19 cellular contexts compared by ENCODE assay signal in genomic region chr12:12903642-12904609, GRCh38. TPM values are rescaled to one million over a fixed set of nuclear protein-coding genes. Genes with fewer than 3 reads are reported as not detected.
DNase-seq lines count a peak whose midpoint lies in the region; ATAC-seq, FAIRE-seq and TF ChIP-seq lines count a peak whose summit lies in the region.
"Had no signal": no experiment of that assay in that cellular context is flagged by ENCODE, and none has a peak within 500 bp of the region (broad histone marks: within the 10 kb centered on the region; RNA-seq: fewer than 3 reads in every experiment).

No MANE protein-coding gene starts in this region.

- H3K4me3 ChIP-seq in A549: no peak overlapping the region
- no peak overlapping the region for H3K4me3 ChIP-seq in NB4 (ENCODE audit: low read depth, low read length)
- no peak overlapping the region for H3K4me3 ChIP-seq in H1 (ENCODE audit: extremely low read depth in 1 of 4, insufficient read depth in 2 of 4, low read depth in 3 of 4, low read length in 4 of 4)
- H3K4me3 ChIP-seq in mucosa of stomach (ENCODE audit: low read length): no peak overlapping the region
- H3K4me3 ChIP-seq: prostate gland had no signal

- H3K9me3 ChIP-seq in A549 (no peaks in the 10 kb centered on the region), H1 (ENCODE audit: insufficient read depth in 2 of 2, low read depth in 1 of 2, low read length in 1 of 2) (no peaks in the 10 kb centered on the region), mucosa of stomach (ENCODE audit: control insufficient read depth, low read length) (no peaks in the 10 kb centered on the region)
- H3K9me3 ChIP-seq: prostate gland had no signal

- TF ChIP-seq POLR2A in A549 (IDR thresholded peaks at IDR 0.05; ENCODE audit: low read length) (no peak), NB4 (IDR thresholded peaks at IDR 0.05; ENCODE audit: extremely low read depth, insufficient read length) (no peak), H1 (IDR thresholded peaks at IDR 0.05; ENCODE audit: control extremely low read depth in 1 of 2, low read depth in 2 of 2, low read length in 2 of 2) (no peak)

- 71% methylated on average over 14 of the region's 14 CpGs for WGBS in A549 (ENCODE audit: missing lambda C conversion rate)
- 85% methylated on average over 14 of the region's 14 CpGs; no CpG with 5 or more reads in 1 of the 2 experiments for WGBS in H1 (ENCODE audit: extremely low coverage in 1 of 2, insufficient coverage in 1 of 2, insufficient read length in 1 of 2, insufficient replicate concordance in 2 of 2, low coverage in 1 of 2, low lambda C conversion rate in 2 of 2, missing lambda C conversion rate in 1 of 2), 2 experiments

- TF ChIP-seq CTCF in A549 (IDR thresholded peaks at IDR 0.05) (no peak), NB4 (IDR thresholded peaks at IDR 0.05; ENCODE audit: low read depth, low read length) (no peak), H1 (IDR thresholded peaks at IDR 0.05; ENCODE audit: control extremely low read depth in 1 of 3, insufficient read depth in 1 of 3, low read depth in 1 of 3, low read length in 3 of 3) (no peak), GM20000 (IDR thresholded peaks at IDR 0.05; ENCODE audit: extremely low read depth, missing control alignments) (no peak)

- H3K23ac ChIP-seq in H1 (ENCODE audit: insufficient read length): no peak overlapping the region

- no peaks in the 10 kb centered on the region; the same call in 1 of the 2 replicates for H3K79me1 ChIP-seq in H1 (ENCODE audit: low read depth, low read length)

- no peak overlapping the region for H2AK5ac ChIP-seq in H1 (ENCODE audit: low read depth, low read length)

- H4K5ac ChIP-seq in H1 (ENCODE audit: insufficient read length, low read depth, low read length): no peak overlapping the region

- H4K8ac ChIP-seq in H1 (ENCODE audit: extremely low read depth, insufficient read depth, low read length): no peak overlapping the region

- no peak overlapping the region for H3K18ac ChIP-seq in H1 (ENCODE audit: extremely low read depth, low read length)

- no peak for DNase-seq in A549 (ENCODE audit: low read depth in 1 of 2, low spot score in 1 of 2)
- DNase-seq in NB4 (ENCODE audit: low read depth): peak; percentile 34
- DNase-seq in H1 (ENCODE audit: low read depth in 1 of 2, low spot score in 2 of 2): no peak
- DNase-seq in NCI-H2107 treated with DMSO at 0.1 percent for 48 hours (lab: John Stamatoyannopoulos, UW; ENCODE audit: unreplicated experiment): no peak
- DNase-seq in GM20000 (ENCODE audit: low spot score): no peak
- no peak for DNase-seq in activated CD4-positive, alpha-beta T cell treated with anti-CD3 and anti-CD28 coated beads for 48 hours
- no peak for DNase-seq in HTR-8/SVneo (ENCODE audit: insufficient read length, low spot score)
- DNase-seq: ACHN; activated CD4-positive, alpha-beta T cell treated with anti-CD3 and anti-CD28 coated beads, Interleukin-2, amount 10 ng/mL, durations not matched to agents 24 days and 14 days; activated T-cell treated with anti-CD3 and anti-CD28 coated beads, Interleukin-2, amount 50 U/mL, for 1 hour; GF-D8; HFFc6; NCI-H2081; stimulated activated CD4-positive, alpha-beta T cell treated with anti-CD3 and anti-CD28 coated beads, Interleukin-15, amount 100 ng/mL, for 24 hours; substantia nigra had no signal

- H3K4ac ChIP-seq in H1 (replicated peaks; ENCODE audit: insufficient read length, low read depth, low read length): no peak overlapping the region

- H3K14ac ChIP-seq in H1 (ENCODE audit: insufficient read length): no peak overlapping the region

- POLR2A ChIA-PET in A549 (lab: Yijun Ruan, JAX) (no interaction called here), H1 (lab: Charles Lee; ENCODE audit: partially characterized antibody) (no interaction called here)

- no peaks in the 10 kb centered on the region for H3K23me2 ChIP-seq in H1 (ENCODE audit: low read depth, low read length)

- H3K4me2 ChIP-seq in A549 (peak overlapping the region; percentile 37), H1 (ENCODE audit: insufficient read depth in 1 of 2, low read depth in 2 of 2, low read length in 2 of 2) (no peak overlapping the region)

- 0 out of 2 replicates have a peak overlapping the region, but pooled peaks have one; percentile 8 for H2AFZ ChIP-seq in H1 (ENCODE audit: low read length)

- H3K4me1 ChIP-seq in A549 (peaks cover 84% of the 10 kb centered on the region), H1 (replicated peaks in 1 of 4; ENCODE audit: control insufficient read depth in 3 of 4, insufficient read depth in 4 of 4, low read length in 3 of 4) (no peaks in the 10 kb centered on the region), mucosa of stomach (ENCODE audit: control insufficient read depth, insufficient read depth, low read length) (peaks cover 28% of the 10 kb centered on the region)

- FAIRE-seq in A549 (lab: Jason Lieb, UNC): no peak
- FAIRE-seq in H1 (lab: Jason Lieb, UNC): no peak
- no peak for FAIRE-seq in HTR-8/SVneo (lab: Jason Lieb, UNC)
- FAIRE-seq: D721Med had no signal

- H2BK15ac ChIP-seq in H1 (ENCODE audit: low read length): 0 out of 2 replicates have a peak overlapping the region, but pooled peaks have one; percentile 13

- H3K79me2 ChIP-seq in H1 (ENCODE audit: control insufficient read depth in 1 of 2, insufficient read depth in 2 of 2, low read length in 2 of 2): no peaks in the 10 kb centered on the region

- H3K27me3 ChIP-seq in H1 (replicated peaks in 1 of 4; ENCODE audit: control insufficient read depth in 3 of 4, extremely low read depth in 1 of 4, insufficient read depth in 3 of 4, low read length in 3 of 4) (no peaks in the 10 kb centered on the region; a peak in 1 of 7 replicates), mucosa of stomach (ENCODE audit: control insufficient read depth, insufficient read depth, low read length) (no peaks in the 10 kb centered on the region)

- TF ChIP-seq EP300 in A549 (IDR thresholded peaks at IDR 0.05): no peak
- TF ChIP-seq EP300 in H1 (IDR thresholded peaks at IDR 0.05; ENCODE audit: borderline replicate concordance in 1 of 2, low read depth in 2 of 2, low read length in 2 of 2): no peak

- H2BK120ac ChIP-seq in H1 (replicated peaks; ENCODE audit: low read depth, low read length): no peak overlapping the region

- H2BK12ac ChIP-seq in H1 (ENCODE audit: low read depth, low read length): no peak overlapping the region

- H3K9ac ChIP-seq in H1 (replicated peaks in 1 of 4; ENCODE audit: extremely low read depth in 1 of 4, low read depth in 3 of 4, low read length in 3 of 4): no peak overlapping the region
- peak overlapping the region; percentile 2 for H3K9ac ChIP-seq in mucosa of stomach (ENCODE audit: low read length)

- H3K27ac ChIP-seq in A549 (peak overlapping the region; percentile 31 to 85; a peak in 5 of 6 replicates), H1 (ENCODE audit: low read depth, low read length) (no peak overlapping the region)
- H3K27ac ChIP-seq: prostate gland had no signal

- ATAC-seq in A549: no peak

- H4K20me1 ChIP-seq in H1 (replicated peaks in 1 of 2; ENCODE audit: control insufficient read depth in 1 of 2, insufficient read depth in 2 of 2, low read length in 2 of 2): no peaks in the 10 kb centered on the region

- H3K36me3 ChIP-seq in H1 (ENCODE audit: control insufficient read depth in 2 of 4, insufficient read depth in 4 of 4, low read length in 3 of 4) (no peaks in the 10 kb centered on the region; a peak in 1 of 8 replicates), mucosa of stomach (ENCODE audit: control insufficient read depth, insufficient read depth, low read length) (no peaks in the 10 kb centered on the region)
- H3K36me3 ChIP-seq: prostate gland had no signal

- no peak overlapping the region for H3K56ac ChIP-seq in H1 (replicated peaks; ENCODE audit: insufficient read length, low read depth, low read length)

- TF ChIP-seq RAD21 in A549 (conservative IDR thresholded peaks at IDR 0.05 in 1 of 2, IDR thresholded peaks at IDR 0.05 in 1 of 2): no peak
- no peak for TF ChIP-seq RAD21 in H1 (IDR thresholded peaks at IDR 0.05 in 1 of 2, conservative IDR thresholded peaks at IDR 0.05 in 1 of 2; ENCODE audit: low read depth in 2 of 2, low read length in 2 of 2)

- no peak overlapping the region for H4K91ac ChIP-seq in H1 (replicated peaks; ENCODE audit: insufficient read length, low read length)

- no peak overlapping the region for H2BK5ac ChIP-seq in H1 (ENCODE audit: low read depth, low read length)

- H2BK20ac ChIP-seq in H1 (ENCODE audit: low read length): no peak overlapping the region

- CTCF ChIA-PET in A549 (lab: Yijun Ruan, JAX) (interaction anchor here (1.1 to 7.3 kb wide), 3 partner anchors 12 to 67 kb away, joined by 3 to 51 read pairs (median 10); partner anchors contain the start of gene GPRC5A), H1 (lab: Charles Lee; ENCODE audit: partially characterized antibody) (no interaction called here)

RNA-seq across cellular contexts. Expression of gene GPRC5A, which starts 12.6 kb away (rescaled TPM):
- 296 and 321 TPM in 2 replicates for polyA plus RNA-seq in A549 (2011; rRNA removed)
- polyA plus RNA-seq in A549 (2012; cell fraction: cytosol; rRNA removed): 275 and 331 TPM in 2 replicates
- polyA plus RNA-seq in A549 (2012; cell fraction: nucleus; rRNA removed): 582 and 654 TPM in 2 replicates
- polyA plus RNA-seq in A549 (2017; fragmentation: RNase III; extraction: RNeasy Plus Mini Kit Qiagen cat#74134 plus additional on column Dnase treatment): 173 to 207 TPM (median 197 TPM) in 3 replicates
- polyA minus RNA-seq in A549 (2011; rRNA and poly(A)+ RNA removed): 913 and 975 TPM in 2 replicates
- 1.0 and 1.5 TPM in 2 replicates for total RNA-seq in H1 (2021; fragmentation: NEBNext Ultra II Directional; extraction: Animal tissue kit (Norgen Biotek cat#: 25700))
- 1.3 and 1.4 TPM in 2 replicates for polyA plus RNA-seq in H1 (2011; rRNA removed)
- polyA plus RNA-seq in H1 (2011; cell fraction: cytosol; rRNA removed): 1.3 TPM
- polyA plus RNA-seq in H1 (2011; cell fraction: nucleus; rRNA removed): 1.6 TPM
- 0.40 to 1.1 TPM (median 0.60 TPM) in 4 replicates for polyA plus RNA-seq in H1 (2012, experiment 1 of 2)
- 0.51 TPM for polyA plus RNA-seq in H1 (2012, experiment 2 of 2)
- polyA plus RNA-seq in H1 (2013, experiment 1 of 2): 0.53 TPM
- polyA plus RNA-seq in H1 (2013, experiment 2 of 2): 0.44 TPM
- polyA minus RNA-seq in H1 (2011; rRNA and poly(A)+ RNA removed): 4.6 and 4.8 TPM in 2 replicates
- polyA minus RNA-seq in H1 (2011; cell fraction: cytosol; rRNA and poly(A)+ RNA removed): 1.3 TPM
- polyA minus RNA-seq in H1 (2011; cell fraction: nucleus; rRNA and poly(A)+ RNA removed): 1.5 TPM
- total RNA-seq: activated CD4-positive, alpha-beta T cell treated with anti-CD3 and anti-CD28 coated beads, Interleukin-2, amount 10 ng/mL, durations not matched to agents 24 days and 14 days had no signal

RNA-seq across cellular contexts. Expression of gene GPRC5D, which starts 48.0 kb away (rescaled TPM):
- polyA plus RNA-seq in A549 (2011; rRNA removed) (not detected in 2 replicates), A549 (2017; fragmentation: RNase III; extraction: RNeasy Plus Mini Kit Qiagen cat#74134 plus additional on column Dnase treatment) (not detected in 3 replicates), H1 (2011; rRNA removed) (0.45 and 0.60 TPM in 2 replicates)
- 0.04 TPM in 1 of 2 replicates, not detected in the other for polyA plus RNA-seq in A549 (2012; cell fraction: cytosol; rRNA removed)
- polyA plus RNA-seq in A549 (2012; cell fraction: nucleus; rRNA removed): 0.23 TPM in 2 replicates
- not detected in 2 replicates for polyA minus RNA-seq in A549 (2011; rRNA and poly(A)+ RNA removed)
- total RNA-seq in H1 (2021; fragmentation: NEBNext Ultra II Directional; extraction: Animal tissue kit (Norgen Biotek cat#: 25700)): not detected in 2 replicates
- 0.10 TPM for polyA plus RNA-seq in H1 (2011; cell fraction: cytosol; rRNA removed)
- 0.47 TPM for polyA plus RNA-seq in H1 (2011; cell fraction: nucleus; rRNA removed)
- 0.41 TPM in 1 of 4 replicates, not detected in the others for polyA plus RNA-seq in H1 (2012, experiment 1 of 2)
- polyA plus RNA-seq in H1 (2012, experiment 2 of 2): not detected
- not detected for polyA plus RNA-seq in H1 (2013, experiment 1 of 2)
- not detected for polyA plus RNA-seq in H1 (2013, experiment 2 of 2)
- polyA minus RNA-seq in H1 (2011; rRNA and poly(A)+ RNA removed): 0.83 and 2.2 TPM in 2 replicates
- not detected for polyA minus RNA-seq in H1 (2011; cell fraction: cytosol; rRNA and poly(A)+ RNA removed)
- not detected for polyA minus RNA-seq in H1 (2011; cell fraction: nucleus; rRNA and poly(A)+ RNA removed)
- total RNA-seq: activated CD4-positive, alpha-beta T cell treated with anti-CD3 and anti-CD28 coated beads, Interleukin-2, amount 10 ng/mL, durations not matched to agents 24 days and 14 days; glomerular endothelial cell; HFFc6; prostate gland had no signal

Comparison
In these comparisons a context has a peak if more than half of its experiments do, and no peak if none do; other contexts are left out.
1. RNA of gene GPRC5A, which starts 12.6 kb away (polyA plus RNA-seq): 173 to 654 TPM in A549; 0.40 to 1.6 TPM in H1; every median in the first group is over 10 times any median in the second.